In genomic region chr12:6546016-6546415, GRCh38 we compare ENCODE assay signal across 19 cellular contexts. TPM values are rescaled to one million over a fixed set of nuclear protein-coding genes. Genes with fewer than 3 reads are reported as not detected.
A peak's percentile ranks its signal among the peaks of the same experiment; 100 is the strongest.
DNase-seq lines count a peak whose midpoint lies in the region; ATAC-seq and TF ChIP-seq lines count a peak whose summit lies in the region.
"Had no signal": no experiment of that assay in that cellular context is flagged by ENCODE, and none has a peak within 500 bp of the region (broad histone marks: within the 10 kb centered on the region; RNA-seq: fewer than 3 reads in every experiment).

No MANE protein-coding gene starts in this region.

- H3K4me2 ChIP-seq in trophoblast cell (ENCODE audit: low read length), result no peak overlapping the region

- TF ChIP-seq POLR2A in heart left ventricle (IDR thresholded peaks at IDR 0.05), result no peak
- no peak for TF ChIP-seq POLR2A in Peyer's patch (IDR thresholded peaks at IDR 0.05)

- no peak for ATAC-seq in heart left ventricle
- ATAC-seq in right cardiac atrium, result no peak
- ATAC-seq in sciatic nerve, result no peak

- no peak overlapping the region for H3K4ac ChIP-seq in trophoblast cell (ENCODE audit: low read depth, low read length)

- H2AFZ ChIP-seq in trophoblast cell (ENCODE audit: insufficient read depth, low read length, poor library complexity), result no peak overlapping the region

- H3K79me2 ChIP-seq in trophoblast cell (ENCODE audit: control insufficient read depth, insufficient read depth, low read length, poor library complexity), result no peaks in the 10 kb centered on the region

- no peak overlapping the region for H2BK5ac ChIP-seq in trophoblast cell (ENCODE audit: low read depth, low read length, poor library complexity)

- no peak overlapping the region for H4K12ac ChIP-seq in trophoblast cell (ENCODE audit: low read depth, low read length)

- H3K4me1 ChIP-seq in right atrium auricular region, result peaks cover 0 to 52% of the 10 kb centered on the region in 2 donors
- peaks cover 7 to 65% (median 45%) of the 10 kb centered on the region in 12 donors for H3K4me1 ChIP-seq in heart left ventricle
- H3K4me1 ChIP-seq in right cardiac atrium (ENCODE audit: control insufficient read depth, insufficient read depth, low read length), result peaks cover 15% of the 10 kb centered on the region
- H3K4me1 ChIP-seq in trophoblast cell (ENCODE audit: control insufficient read depth in 1 of 2, insufficient read depth in 2 of 2, low read length in 2 of 2), result peaks cover 18 to 21% of the 10 kb centered on the region in 2 experiments
- peaks cover 0 to 18% (median 5%) of the 10 kb centered on the region in 4 donors for H3K4me1 ChIP-seq in Peyer's patch

- H3K9me3 ChIP-seq in right atrium auricular region (no peaks in the 10 kb centered on the region), heart left ventricle (no peaks in the 10 kb centered on the region), right cardiac atrium (ENCODE audit: control insufficient read depth, low read length) (no peaks in the 10 kb centered on the region), trophoblast cell (ENCODE audit: insufficient read depth, low read depth, low read length) (peaks cover 6% of the 10 kb centered on the region), Peyer's patch (no peaks in the 10 kb centered on the region)

- no peak overlapping the region for H2BK120ac ChIP-seq in trophoblast cell (ENCODE audit: insufficient read depth, low read length, poor library complexity)

- no peak overlapping the region for H2BK12ac ChIP-seq in trophoblast cell (ENCODE audit: low read length)

- H3K4me3 Mint-ChIP-seq in activated T-helper 2 cell treated with anti-CD3 and anti-CD28 coated beads, Interferon-gamma antibody, Interleukin-2, Interleukin-4, amounts not matched to agents 10 μg/mL and 5 μg/mL and 100 μg/mL, durations not matched to agents 14 hours and 24 hours and 36 hours (ENCODE audit: low read depth), result no peak overlapping the region
- H3K4me3 Mint-ChIP-seq: CD4-positive, alpha-beta memory T cell had no signal

- no peak overlapping the region for H3K9ac ChIP-seq in trophoblast cell (ENCODE audit: low read length)

- H2AK5ac ChIP-seq in trophoblast cell (ENCODE audit: low read length), result no peak overlapping the region

- H3K27ac ChIP-seq in right atrium auricular region, result peak overlapping the region; percentile 27 to 98
- H3K27ac ChIP-seq in heart left ventricle, result peak overlapping the region in 3 of 12 donors; percentile 0 to 35 (median 21)
- H3K27ac ChIP-seq in right cardiac atrium (ENCODE audit: low read length), result peak overlapping the region; percentile 25
- H3K27ac ChIP-seq in trophoblast cell (ENCODE audit: low read depth, low read length), result no peak overlapping the region
- no peak overlapping the region for H3K27ac ChIP-seq in Peyer's patch

- no peak overlapping the region for H3K4me3 ChIP-seq in right atrium auricular region
- no peak overlapping the region for H3K4me3 ChIP-seq in heart left ventricle
- no peak overlapping the region for H3K4me3 ChIP-seq in right cardiac atrium (ENCODE audit: low read length)
- no peak overlapping the region for H3K4me3 ChIP-seq in trophoblast cell (ENCODE audit: low read depth, low read length)
- H3K4me3 ChIP-seq in Peyer's patch, result no peak overlapping the region

- no peaks in the 10 kb centered on the region for H3K27me3 ChIP-seq in right atrium auricular region
- H3K27me3 ChIP-seq in heart left ventricle, result no peaks in the 10 kb centered on the region
- H3K27me3 ChIP-seq in right cardiac atrium (ENCODE audit: control insufficient read depth, insufficient read depth), result no peaks in the 10 kb centered on the region
- H3K27me3 ChIP-seq in trophoblast cell (ENCODE audit: insufficient read depth, low read length), result no peaks in the 10 kb centered on the region
- no peaks in the 10 kb centered on the region for H3K27me3 ChIP-seq in Peyer's patch

- DNase-seq in right atrium auricular region (ENCODE audit: low spot score) (no peak), heart left ventricle (no peak), right cardiac atrium (peak in 1 of 3 donors; percentile 35), trophoblast cell (no peak), Peyer's patch (no peak), activated T-cell treated with anti-CD3 and anti-CD28 coated beads for 4 hours (no peak), sciatic nerve (ENCODE audit: low spot score) (no peak)
- no peak for DNase-seq in activated T-helper 2 cell treated with anti-CD3 and anti-CD28 coated beads, Interferon-gamma antibody, Interleukin-2, Interleukin-4, amounts not matched to agents 10 μg/mL and 5 μg/mL and 100 μg/mL, durations not matched to agents 14 hours and 24 hours and 36 hours (ENCODE audit: low spot score)
- DNase-seq: C1 segment of cervical spinal cord; CD4-positive, alpha-beta memory T cell; DMS 273 treated with DMSO at 0.1 percent for 48 hours; DND-41; KG1; MM.1S; NCI-H2029; NCI-H446; NCI-H524 treated with DMSO at 0.1 percent for 48 hours; NCI-H774; SHP77 had no signal

- peaks cover 2% of the 10 kb centered on the region for H3K79me1 ChIP-seq in trophoblast cell (ENCODE audit: low read length)

- H3K4me1 Mint-ChIP-seq in activated T-helper 2 cell treated with anti-CD3 and anti-CD28 coated beads, Interferon-gamma antibody, Interleukin-2, Interleukin-4, amounts not matched to agents 10 μg/mL and 5 μg/mL and 100 μg/mL, durations not matched to agents 14 hours and 24 hours and 36 hours (ENCODE audit: low read depth), result peaks cover 18% of the 10 kb centered on the region

- 53 to 65% (median 62%) methylated on average over 10 of the region's 10 CpGs for WGBS in heart left ventricle, 4 donors
- 59% methylated on average over 10 of the region's 10 CpGs for WGBS in right cardiac atrium
- no CpG with 5 or more reads among the region's 10 CpGs for WGBS in trophoblast cell (ENCODE audit: extremely low coverage, insufficient coverage, insufficient read length)

- H4K91ac ChIP-seq in trophoblast cell (ENCODE audit: low read depth, low read length), result no peak overlapping the region

- H3K9me3 Mint-ChIP-seq in activated T-helper 2 cell treated with anti-CD3 and anti-CD28 coated beads, Interferon-gamma antibody, Interleukin-2, Interleukin-4, amounts not matched to agents 10 μg/mL and 5 μg/mL and 100 μg/mL, durations not matched to agents 14 hours and 24 hours and 36 hours, result no peaks in the 10 kb centered on the region
- H3K9me3 Mint-ChIP-seq: CD4-positive, alpha-beta memory T cell had no signal

- H3K27me3 Mint-ChIP-seq in activated T-helper 2 cell treated with anti-CD3 and anti-CD28 coated beads, Interferon-gamma antibody, Interleukin-2, Interleukin-4, amounts not matched to agents 10 μg/mL and 5 μg/mL and 100 μg/mL, durations not matched to agents 14 hours and 24 hours and 36 hours (ENCODE audit: low read depth), result no peaks in the 10 kb centered on the region
- H3K27me3 Mint-ChIP-seq: CD4-positive, alpha-beta memory T cell had no signal

- H3K27ac Mint-ChIP-seq in activated T-helper 2 cell treated with anti-CD3 and anti-CD28 coated beads, Interferon-gamma antibody, Interleukin-2, Interleukin-4, amounts not matched to agents 10 μg/mL and 5 μg/mL and 100 μg/mL, durations not matched to agents 14 hours and 24 hours and 36 hours, result peak overlapping the region; percentile 22

- H3K36me3 Mint-ChIP-seq in activated T-helper 2 cell treated with anti-CD3 and anti-CD28 coated beads, Interferon-gamma antibody, Interleukin-2, Interleukin-4, amounts not matched to agents 10 μg/mL and 5 μg/mL and 100 μg/mL, durations not matched to agents 14 hours and 24 hours and 36 hours (ENCODE audit: low read depth), result peaks cover 49% of the 10 kb centered on the region

- intact Hi-C loops in heart left ventricle (cut with DNase I) (no loop called here), right cardiac atrium (cut with DNase I) (no loop called here), sciatic nerve (cut with DNase I) (loop anchor here (10.0 kb wide), 1 partner anchor 121 kb away; no protein-coding TSS in a partner anchor)
- intact Hi-C loops in activated T-helper 2 cell treated with anti-CD3 and anti-CD28 coated beads, Interferon-gamma antibody, Interleukin-2, Interleukin-4, amounts not matched to agents 10 μg/mL and 5 μg/mL and 100 μg/mL, durations not matched to agents 14 hours and 24 hours and 36 hours (cut with micrococcal nuclease), result no loop called here

- TF ChIP-seq CTCF in right atrium auricular region (IDR thresholded peaks at IDR 0.05), result no peak
- TF ChIP-seq CTCF in heart left ventricle (IDR thresholded peaks at IDR 0.05), result no peak
- no peak for TF ChIP-seq CTCF in Peyer's patch (IDR thresholded peaks at IDR 0.05)

- H3K14ac ChIP-seq in trophoblast cell (ENCODE audit: low read length), result no peak overlapping the region

- peak overlapping the region; percentile 23 for H3K23ac ChIP-seq in trophoblast cell (ENCODE audit: low read length)

- no peak overlapping the region for H3K18ac ChIP-seq in trophoblast cell (ENCODE audit: low read length)

- no peak overlapping the region for H4K8ac ChIP-seq in trophoblast cell (ENCODE audit: low read depth, low read length)

- H3K36me3 ChIP-seq in right atrium auricular region (peaks cover 28% of the 10 kb centered on the region), heart left ventricle (peaks cover 0 to 88% (median 61%) of the 10 kb centered on the region in 9 donors), trophoblast cell (ENCODE audit: control insufficient read depth in 1 of 2, insufficient read depth in 2 of 2, low read length in 2 of 2) (peaks cover 11 to 14% of the 10 kb centered on the region in 2 experiments), Peyer's patch (peaks cover 0 to 30% (median 0%) of the 10 kb centered on the region in 3 donors)

RNA-seq across cellular contexts. Expression of gene IFFO1, which starts 9.8 kb away (rescaled TPM):
- total RNA-seq in right atrium auricular region (10 to 100 TPM; 12.3 to 13.2 TPM), heart left ventricle (10 to 100 TPM; 13.2 to 27.5 (median 15.0) TPM), right cardiac atrium (10 to 100 TPM; 15.1 to 23.6 (median 19.1) TPM), Peyer's patch (10 to 100 TPM in 2 of 4 donors, 1 to 10 TPM in 2; 7.8 to 50.3 (median 9.5) TPM), sciatic nerve (38.7 TPM)
- polyA plus RNA-seq in heart left ventricle (10 to 100 TPM; 10.3 to 15.4 TPM), right cardiac atrium (15.7 TPM)
- 15.5 and 16.6 TPM in 2 replicates for total RNA-seq in activated T-helper 2 cell treated with anti-CD3 and anti-CD28 coated beads, Interferon-gamma antibody, Interleukin-2, Interleukin-4, amounts not matched to agents 10 μg/mL and 5 μg/mL and 100 μg/mL, durations not matched to agents 14 hours and 24 hours and 36 hours
- 5.1 and 5.3 TPM in 2 replicates for polyA plus RNA-seq in trophoblast cell (2013)

RNA-seq across cellular contexts. Expression of gene GAPDH, which starts 11.7 kb away (rescaled TPM):
- total RNA-seq in right atrium auricular region, result 1,000 to 10,000 TPM; 4,693 to 5,476 TPM
- 1,000 to 10,000 TPM; 3,379 to 7,430 (median 4,887) TPM for total RNA-seq in heart left ventricle
- 1,000 to 10,000 TPM; 4,589 to 6,374 TPM for polyA plus RNA-seq in heart left ventricle
- total RNA-seq in activated T-helper 2 cell treated with anti-CD3 and anti-CD28 coated beads, Interferon-gamma antibody, Interleukin-2, Interleukin-4, amounts not matched to agents 10 μg/mL and 5 μg/mL and 100 μg/mL, durations not matched to agents 14 hours and 24 hours and 36 hours, result 4,713 and 4,805 TPM in 2 replicates
- total RNA-seq in right cardiac atrium, result 1,000 to 10,000 TPM; 3,735 to 4,618 (median 3,904) TPM
- 4,983 TPM for polyA plus RNA-seq in right cardiac atrium
- polyA plus RNA-seq in trophoblast cell (2013), result 5,061 and 5,152 TPM in 2 replicates
- 1,000 to 10,000 TPM; 1,939 to 3,624 (median 2,830) TPM for total RNA-seq in Peyer's patch
- total RNA-seq in sciatic nerve, result 1,200 TPM

RNA-seq across cellular contexts. Expression of gene NOP2, which starts 22.1 kb away (rescaled TPM):
- total RNA-seq in right atrium auricular region (10 to 100 TPM; 17.7 to 17.9 TPM), heart left ventricle (10 to 100 TPM; 12.9 to 23.8 (median 16.5) TPM), right cardiac atrium (10 to 100 TPM; 15.1 to 27.5 (median 16.5) TPM), Peyer's patch (100 to 1,000 TPM in 1 of 4 donors, 10 to 100 TPM in 3; 21.4 to 135 (median 43.6) TPM), sciatic nerve (27.6 TPM)
- polyA plus RNA-seq in heart left ventricle (10 to 100 TPM; 15.4 to 30.1 TPM), right cardiac atrium (9.6 TPM)
- total RNA-seq in activated T-helper 2 cell treated with anti-CD3 and anti-CD28 coated beads, Interferon-gamma antibody, Interleukin-2, Interleukin-4, amounts not matched to agents 10 μg/mL and 5 μg/mL and 100 μg/mL, durations not matched to agents 14 hours and 24 hours and 36 hours, result 146 and 157 TPM in 2 replicates
- polyA plus RNA-seq in trophoblast cell (2013), result 47.1 and 49.3 TPM in 2 replicates

RNA-seq across cellular contexts. Expression of gene NCAPD2, which starts 52.1 kb away (rescaled TPM):
- total RNA-seq in right atrium auricular region, result 10 to 100 TPM; 11.6 to 53.5 TPM
- total RNA-seq in heart left ventricle, result 10 to 100 TPM in 8 of 9 donors, 1 to 10 TPM in 1; 8.4 to 22.4 (median 11.3) TPM
- 1 to 10 TPM; 3.3 to 8.1 TPM for polyA plus RNA-seq in heart left ventricle
- total RNA-seq in activated T-helper 2 cell treated with anti-CD3 and anti-CD28 coated beads, Interferon-gamma antibody, Interleukin-2, Interleukin-4, amounts not matched to agents 10 μg/mL and 5 μg/mL and 100 μg/mL, durations not matched to agents 14 hours and 24 hours and 36 hours, result 114 and 120 TPM in 2 replicates
- 10 to 100 TPM; 13.5 to 16.8 (median 14.6) TPM for total RNA-seq in right cardiac atrium
- polyA plus RNA-seq in right cardiac atrium, result 5.7 TPM
- polyA plus RNA-seq in trophoblast cell (2013), result 39.3 and 41.7 TPM in 2 replicates
- 10 to 100 TPM; 26.1 to 86.6 (median 32.7) TPM for total RNA-seq in Peyer's patch
- total RNA-seq in sciatic nerve, result 21.3 TPM

RNA-seq across cellular contexts. Expression of gene MRPL51, which starts 53.0 kb away (rescaled TPM):
- total RNA-seq in right atrium auricular region, result 100 to 1,000 TPM in 1 of 2 donors, 10 to 100 TPM in 1; 87.7 to 104 TPM
- 100 to 1,000 TPM in 8 of 9 donors, 10 to 100 TPM in 1; 95.6 to 300 (median 228) TPM for total RNA-seq in heart left ventricle
- 100 to 1,000 TPM; 164 to 210 TPM for polyA plus RNA-seq in heart left ventricle
- total RNA-seq in activated T-helper 2 cell treated with anti-CD3 and anti-CD28 coated beads, Interferon-gamma antibody, Interleukin-2, Interleukin-4, amounts not matched to agents 10 μg/mL and 5 μg/mL and 100 μg/mL, durations not matched to agents 14 hours and 24 hours and 36 hours, result 262 and 283 TPM in 2 replicates
- 100 to 1,000 TPM; 192 to 233 (median 213) TPM for total RNA-seq in right cardiac atrium
- 180 TPM for polyA plus RNA-seq in right cardiac atrium
- 534 and 575 TPM in 2 replicates for polyA plus RNA-seq in trophoblast cell (2013)
- 10 to 100 TPM; 23.5 to 71.8 (median 61.6) TPM for total RNA-seq in Peyer's patch
- total RNA-seq in sciatic nerve, result 117 TPM

Comparison
In these comparisons a context has a peak if more than half of its experiments do, and no peak if none do; other contexts are left out.
1. H3K27ac ChIP-seq: peak in right atrium auricular region (2 of 2) and right cardiac atrium (single experiment); none in trophoblast cell (single experiment) and Peyer's patch (0 of 4).